In the genomic region with DNA sequence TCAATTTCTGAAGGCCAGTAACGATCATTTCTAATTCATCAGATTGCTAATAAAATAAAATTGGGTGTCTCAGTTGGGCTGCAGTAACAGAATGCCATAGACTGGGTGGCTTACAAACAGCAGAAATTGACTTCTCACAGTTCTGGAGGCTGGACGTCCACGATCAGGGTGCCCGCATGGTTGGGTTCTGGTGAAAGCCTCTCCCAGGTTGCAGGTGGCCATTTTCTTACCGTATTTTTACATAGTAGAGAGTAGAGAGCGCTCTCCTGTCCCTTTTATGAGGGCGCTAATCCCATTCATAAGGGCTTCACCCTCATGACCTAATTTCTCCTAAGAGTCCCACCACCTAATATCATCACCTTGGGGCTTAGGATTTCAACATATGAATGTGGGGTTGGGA, we compare ENCODE assay signal across 11 cellular contexts.
"Had no signal": no experiment of that assay in that cellular context is flagged by ENCODE, and none has a peak within 500 bp of the region (broad histone marks: within the 10 kb centered on the region; RNA-seq: fewer than 3 reads in every experiment).

No MANE protein-coding gene starts in this region.

- H3K4me3 Mint-ChIP-seq: GM23338, H9, HFFc6 had no signal

- H3K27ac Mint-ChIP-seq: GM23338, HFFc6 had no signal

- FAIRE-seq: H1, H54 had no signal

- H3K4me3 ChIP-seq: GM23248, GM23338, HAP-1 had no signal

- H3K9me3 Mint-ChIP-seq: HFFc6 had no signal

- H3K4me1 Mint-ChIP-seq: GM23338, H9 had no signal

- DNase-seq: GM23248, GOT3, H7, H9, HCEC 1CT, HFFc6 had no signal

- H2AFZ ChIP-seq: GM23248, GM23338 had no signal

- H3K9ac ChIP-seq: GM23248 had no signal

- H3K9me3 ChIP-seq: HAP-1 had no signal

- ATAC-seq: GM23338, HCT116 had no signal

- H3K27ac ChIP-seq: GM23248 had no signal

- H3K4me2 ChIP-seq: GM23338 had no signal

- H3K36me3 ChIP-seq: HAP-1 had no signal
